8 cellular contexts compared by ENCODE assay signal in genomic region chr1:171741872-171742576, GRCh38. TPM values are rescaled to one million over a fixed set of nuclear protein-coding genes. Genes with fewer than 3 reads are reported as not detected.
A peak's percentile ranks its signal among the peaks of the same experiment; 100 is the strongest.
DNase-seq lines count a peak whose midpoint lies in the region; ATAC-seq, FAIRE-seq and TF ChIP-seq lines count a peak whose summit lies in the region.

VAMP4 (minus strand) TSS chr1:171742065; CDS start chr1:171738414, 3,651 bp downstream.

- H3K27me3 ChIP-seq in AG04450 (ENCODE audit: control insufficient read depth, insufficient read depth, low read length) (no peaks in the 10 kb centered on the region), bronchial epithelial cell (ENCODE audit: control insufficient read depth, insufficient read depth, low read length) (no peaks in the 10 kb centered on the region), smooth muscle cell (ENCODE audit: low read depth) (no peaks in the 10 kb centered on the region)

- POLR2A ChIA-PET in AG04450 (lab: Yijun Ruan, JAX), result interaction anchor here (0.6 to 4.9 kb wide), 5 partner anchors 12 to 171 kb away, joined by 3 to 50 read pairs (median 7); partner anchors contain the start of gene METTL13
- POLR2A ChIA-PET in WTC11 (lab: Charles Lee), result interaction anchor here (0.6 to 2.7 kb wide), 5 partner anchors 25 to 97 kb away, joined by 3 to 12 read pairs (median 5); partner anchors contain the start of gene METTL13

- H3K4me3 Mint-ChIP-seq in WTC11, result peak within 1 kb of the TSS; percentile 100

- peak within 1 kb of the TSS; percentile 99 for H2AFZ ChIP-seq in smooth muscle cell (ENCODE audit: low read depth)

- no peaks in the 10 kb centered on the region for H4K20me1 ChIP-seq in smooth muscle cell (ENCODE audit: low read depth)

- H3K9me3 ChIP-seq in AG04450 (ENCODE audit: control insufficient read depth, insufficient read depth, low read length) (no peaks in the 10 kb centered on the region), smooth muscle cell (replicated peaks; ENCODE audit: low read depth) (no peaks in the 10 kb centered on the region)

- FAIRE-seq in bronchial epithelial cell (lab: Jason Lieb, UNC), result no peak

- H3K4me1 ChIP-seq in smooth muscle cell (ENCODE audit: low read depth), result peaks cover 11% of the 10 kb centered on the region

- no peaks in the 10 kb centered on the region for H3K9me3 Mint-ChIP-seq in WTC11

- H3K27ac ChIP-seq in AG04450 (ENCODE audit: low read depth, low read length) (peak within 1 kb of the TSS; percentile 95), smooth muscle cell (ENCODE audit: low read depth) (peak within 1 kb of the TSS; percentile 97)

- DNase-seq in AG04450 (ENCODE audit: low read depth, low spot score) (no peak), NCI-H2196 treated with DMSO at 0.1 percent for 48 hours (lab: John Stamatoyannopoulos, UW; ENCODE audit: unreplicated experiment) (peak; percentile 52), WTC11 (ENCODE audit: low spot score) (peak; percentile 92), bronchial epithelial cell (ENCODE audit: low read depth) (peak; percentile 52), iPS-NIHi7 (ENCODE audit: extremely low spot score) (peak; percentile 93), smooth muscle cell (lab: John Stamatoyannopoulos, UW; ENCODE audit: unreplicated experiment) (peak; percentile 58)

- peak within 1 kb of the TSS; percentile 95 for H3K9ac ChIP-seq in smooth muscle cell (ENCODE audit: low read depth)

- peaks cover under 1% of the 10 kb centered on the region for H3K36me3 Mint-ChIP-seq in WTC11

- H3K4me2 ChIP-seq in smooth muscle cell, result peak within 1 kb of the TSS; percentile 95

- H3F3A ChIP-seq in smooth muscle cell (ENCODE audit: low read depth), result peaks cover 4% of the 10 kb centered on the region

- peak; percentile 90 for ATAC-seq in GM18873 (IDR thresholded peaks at IDR 0.05; ENCODE audit: low FRiP score, unreplicated experiment)
- peak; percentile 87 for ATAC-seq in HG03108 (IDR thresholded peaks at IDR 0.05; ENCODE audit: unreplicated experiment)
- ATAC-seq in WTC11, result peak; percentile 92

- H3K36me3 ChIP-seq in bronchial epithelial cell (ENCODE audit: control insufficient read depth, insufficient read depth, low read length) (no peaks in the 10 kb centered on the region), smooth muscle cell (ENCODE audit: low read depth) (peaks cover 8% of the 10 kb centered on the region)

- TF ChIP-seq CTCF in AG04450 (IDR thresholded peaks at IDR 0.05; ENCODE audit: low read depth, low read length), result no peak
- TF ChIP-seq CTCF in WTC11 (IDR thresholded peaks at IDR 0.05), result no peak
- TF ChIP-seq CTCF in bronchial epithelial cell (IDR thresholded peaks at IDR 0.05; ENCODE audit: insufficient read depth, low read length, severe bottlenecking), result no peak
- no peak for TF ChIP-seq CTCF in smooth muscle cell (IDR thresholded peaks at IDR 0.05; ENCODE audit: borderline replicate concordance, insufficient read depth, poor library complexity, severe bottlenecking)

- WGBS in smooth muscle cell (ENCODE audit: low lambda C conversion rate), result under 1% methylated on average over 57 of the region's 57 CpGs

- CTCF ChIA-PET in AG04450 (lab: Charles Lee) (interaction anchor here (0.7 to 3.1 kb wide), 4 partner anchors 12 to 59 kb away, joined by 3 to 16 read pairs (median 3); no protein-coding TSS in a partner anchor), WTC11 (lab: Charles Lee) (interaction anchor here (0.7 to 5.0 kb wide), 6 partner anchors 10 to 257 kb away, joined by 3 to 35 read pairs (median 4); no protein-coding TSS in a partner anchor)

- H3K27me3 Mint-ChIP-seq in WTC11 (ENCODE audit: low read depth), result no peaks in the 10 kb centered on the region; the same call in 1 of the 2 replicates

- peaks cover 26% of the 10 kb centered on the region for H3K79me2 ChIP-seq in smooth muscle cell (ENCODE audit: low read depth)

- peak within 1 kb of the TSS; percentile 99 for H3K27ac Mint-ChIP-seq in WTC11

- H3K4me3 ChIP-seq in AG04450 (ENCODE audit: low read depth, low read length), result peak within 1 kb of the TSS; percentile 90
- peak within 1 kb of the TSS; percentile 83 for H3K4me3 ChIP-seq in bronchial epithelial cell (ENCODE audit: low read depth, low read length)
- H3K4me3 ChIP-seq in smooth muscle cell, result peak within 1 kb of the TSS; percentile 90

- H3K4me1 Mint-ChIP-seq in WTC11, result peaks cover 41% of the 10 kb centered on the region

TF ChIP-seq in WTC11, 78 proteins besides CTCF, POLR2A, EP300 and RAD21 (continues in another document):
- TF ChIP-seq ATF1 (CRISPR knock-in tag; IDR thresholded peaks at IDR 0.05) (no peak), IRF1 (CRISPR knock-in tag; IDR thresholded peaks at IDR 0.05) (0 out of 2 replicates have a peak, but pooled peaks have one; percentile 57), ATF3 (CRISPR knock-in tag; conservative IDR thresholded peaks at IDR 0.05) (no peak), TEAD1 (CRISPR knock-in tag; IDR thresholded peaks at IDR 0.05) (peak; percentile 73; the same call in 1 of the 2 replicates), SP1 (CRISPR knock-in tag; conservative IDR thresholded peaks at IDR 0.05) (peak; percentile 99), ZNF121 (CRISPR knock-in tag; IDR thresholded peaks at IDR 0.05) (no peak), PRDM15 (CRISPR knock-in tag; IDR thresholded peaks at IDR 0.05) (no peak), ZBTB43 (CRISPR knock-in tag; IDR thresholded peaks at IDR 0.05) (0 out of 2 replicates have a peak, but pooled peaks have one; percentile 15), ZNF138 (CRISPR knock-in tag; conservative IDR thresholded peaks at IDR 0.05) (no peak), MAX (CRISPR knock-in tag; IDR thresholded peaks at IDR 0.05) (0 out of 2 replicates have a peak, but pooled peaks have one; percentile 18), FOXP1 (CRISPR knock-in tag; IDR thresholded peaks at IDR 0.05; ENCODE audit: borderline replicate concordance) (peak; percentile 58; the same call in 1 of the 2 replicates), MYBL2 (CRISPR knock-in tag; IDR thresholded peaks at IDR 0.05) (0 out of 2 replicates have a peak, but pooled peaks have one; percentile 42)

RNA-seq across cellular contexts. Expression of gene VAMP4, which starts in this region (rescaled TPM):
- polyA plus RNA-seq in AG04450 (2011; rRNA removed) (13.0 and 20.8 TPM in 2 replicates), smooth muscle cell (14.8 and 17.4 TPM in 2 replicates)
- polyA minus RNA-seq in AG04450 (2011; rRNA and poly(A)+ RNA removed), result 2.8 and 7.3 TPM in 2 replicates
- total RNA-seq in WTC11 (2021) (8.9 to 11.4 TPM (median 9.4 TPM) in 3 replicates), bronchial epithelial cell (5.0 and 5.8 TPM in 2 replicates), smooth muscle cell (15.2 and 27.4 TPM in 2 replicates)
